8 cellular contexts compared by ENCODE assay signal in genomic region chr18:59697236-59697932, GRCh38. TPM values are rescaled to one million over a fixed set of nuclear protein-coding genes. Genes with fewer than 3 reads are reported as not detected.
DNase-seq lines count a peak whose midpoint lies in the region; ATAC-seq and TF ChIP-seq lines count a peak whose summit lies in the region.

Gene CCBE1 (minus strand): TSS chr18:59697423.

- no peaks in the 10 kb centered on the region for H3K9me3 Mint-ChIP-seq in stimulated activated naive CD8-positive, alpha-beta T cell treated with anti-CD3 and anti-CD28 coated beads, Interleukin-15, Interleukin-2, amounts not matched to agents 100 ng/mL and 50 ng/mL, for 24 hours

- H3K36me3 Mint-ChIP-seq in stimulated activated naive CD8-positive, alpha-beta T cell treated with anti-CD3 and anti-CD28 coated beads, Interleukin-15, Interleukin-2, amounts not matched to agents 100 ng/mL and 50 ng/mL, for 24 hours (ENCODE audit: low read depth): no peaks in the 10 kb centered on the region

- peak within 1 kb of the TSS; percentile 0 for H3K4me3 Mint-ChIP-seq in stimulated activated naive CD8-positive, alpha-beta T cell treated with anti-CD3 and anti-CD28 coated beads, Interleukin-15, Interleukin-2, amounts not matched to agents 100 ng/mL and 50 ng/mL, for 24 hours

- H3K9me3 ChIP-seq in RWPE2 (ENCODE audit: severe bottlenecking): no peaks in the 10 kb centered on the region
- H3K9me3 ChIP-seq in effector memory CD4-positive, alpha-beta T cell (ENCODE audit: control insufficient read depth, low read length): no peaks in the 10 kb centered on the region

- H3K27me3 ChIP-seq in RWPE2 (ENCODE audit: insufficient read depth, poor library complexity, severe bottlenecking): no peaks in the 10 kb centered on the region
- H3K27me3 ChIP-seq in effector memory CD4-positive, alpha-beta T cell (replicated peaks; ENCODE audit: control insufficient read depth, insufficient read depth, low read length, poor library complexity, severe bottlenecking): peaks cover 8% of the 10 kb centered on the region

- peak; percentile 69 for ATAC-seq in HG03103 (IDR thresholded peaks at IDR 0.05; ENCODE audit: low read depth, unreplicated experiment)
- peak; percentile 62 for ATAC-seq in RWPE2 (ENCODE audit: low read depth)

- no peak within 1 kb of the TSS for H3K27ac Mint-ChIP-seq in stimulated activated naive CD8-positive, alpha-beta T cell treated with anti-CD3 and anti-CD28 coated beads, Interleukin-15, Interleukin-2, amounts not matched to agents 100 ng/mL and 50 ng/mL, for 24 hours

- H3K27me3 Mint-ChIP-seq in stimulated activated naive CD8-positive, alpha-beta T cell treated with anti-CD3 and anti-CD28 coated beads, Interleukin-15, Interleukin-2, amounts not matched to agents 100 ng/mL and 50 ng/mL, for 24 hours: peaks cover 58% of the 10 kb centered on the region

- TF ChIP-seq CTCF in RWPE2 (IDR thresholded peaks at IDR 0.05; ENCODE audit: poor library complexity, severe bottlenecking): peak; percentile 99

- H3K4me1 Mint-ChIP-seq in stimulated activated naive CD8-positive, alpha-beta T cell treated with anti-CD3 and anti-CD28 coated beads, Interleukin-15, Interleukin-2, amounts not matched to agents 100 ng/mL and 50 ng/mL, for 24 hours (ENCODE audit: low read depth): peaks cover 11% of the 10 kb centered on the region

- H3K4me3 ChIP-seq in RWPE2 (ENCODE audit: severe bottlenecking): peak within 1 kb of the TSS; percentile 74
- H3K4me3 ChIP-seq in effector memory CD4-positive, alpha-beta T cell (ENCODE audit: insufficient read depth, low read depth, low read length, poor library complexity, severe bottlenecking): no peak within 1 kb of the TSS

- peaks cover 34% of the 10 kb centered on the region for H3K4me1 ChIP-seq in RWPE2 (ENCODE audit: insufficient read depth, poor library complexity, severe bottlenecking)
- H3K4me1 ChIP-seq in effector memory CD4-positive, alpha-beta T cell (ENCODE audit: control insufficient read depth, insufficient read depth, low read length, poor library complexity, severe bottlenecking): no peaks in the 10 kb centered on the region

- DNase-seq in activated CD4-positive, alpha-beta T cell treated with anti-CD3 and anti-CD28 coated beads for 48 hours: peak; percentile 70
- no peak for DNase-seq in activated CD4-positive, alpha-beta T cell treated with anti-CD3 and anti-CD28 coated beads, Interleukin-2, amount 50 U/mL, for 4 hours
- DNase-seq in RWPE2 (ENCODE audit: low spot score) (peak; percentile 70), ecto neural progenitor cell (ENCODE audit: low spot score) (peak; percentile 92), lung microvascular endothelial cell (ENCODE audit: low read depth in 2 of 2) (peak; percentile 44 to 80)
- DNase-seq in effector memory CD4-positive, alpha-beta T cell: no peak

- H3K36me3 ChIP-seq in RWPE2 (ENCODE audit: low read depth): peaks cover 19% of the 10 kb centered on the region
- no peaks in the 10 kb centered on the region for H3K36me3 ChIP-seq in effector memory CD4-positive, alpha-beta T cell (ENCODE audit: control insufficient read depth, insufficient read depth, low read length)

- peak within 1 kb of the TSS; percentile 94 for H3K27ac ChIP-seq in RWPE2 (ENCODE audit: poor library complexity, severe bottlenecking)
- no peak within 1 kb of the TSS for H3K27ac ChIP-seq in effector memory CD4-positive, alpha-beta T cell (ENCODE audit: insufficient read depth, low read length, poor library complexity, severe bottlenecking)

RNA-seq across cellular contexts. Expression of gene CCBE1, which starts in this region (rescaled TPM):
- under 0.01 and 0.22 TPM in 2 replicates for total RNA-seq in lung microvascular endothelial cell

Comparison
In these comparisons a context has a peak if more than half of its experiments do, and no peak if none do; other contexts are left out.
1. DNase-seq: peak in activated CD4-positive, alpha-beta T cell treated with anti-CD3 and anti-CD28 coated beads for 48 hours (single experiment), RWPE2 (single experiment) and ecto neural progenitor cell (single experiment); none in activated CD4-positive, alpha-beta T cell treated with anti-CD3 and anti-CD28 coated beads, Interleukin-2, amount 50 U/mL, for 4 hours (0 of 2) and effector memory CD4-positive, alpha-beta T cell (0 of 3).
2. Peak in DNase-seq in lung microvascular endothelial cell; RNA of the gene not detected or under 1 TPM.